In genomic region chr1:200873116-200873670, GRCh38 we compare ENCODE assay signal across 13 cellular contexts. TPM values are rescaled to one million over a fixed set of nuclear protein-coding genes. Genes with fewer than 3 reads are reported as not detected.
DNase-seq lines count a peak whose midpoint lies in the region; ATAC-seq, FAIRE-seq and TF ChIP-seq lines count a peak whose summit lies in the region.
"Had no signal": no experiment of that assay in that cellular context is flagged by ENCODE, and none has a peak within 500 bp of the region (broad histone marks: within the 10 kb centered on the region; RNA-seq: fewer than 3 reads in every experiment).

No MANE protein-coding gene starts in this region.

- TF ChIP-seq CTCF in endothelial cell of umbilical vein (IDR thresholded peaks at IDR 0.05; ENCODE audit: extremely low read depth in 1 of 2, insufficient read depth in 1 of 2, low read depth in 1 of 2, low read length in 2 of 2), result no peak
- TF ChIP-seq CTCF in prostate gland (IDR thresholded peaks at IDR 0.05), result no peak

- no TSS peak for BruUV-seq in endothelial cell of umbilical vein (replicated peaks; lab: Mats Ljungman, UMichigan)

- peaks cover 43 to 59% (median 51%) of the 10 kb centered on the region in 3 donors for H3K4me1 Mint-ChIP-seq in IgD-negative memory B cell
- H3K4me1 Mint-ChIP-seq in naive thymus-derived CD4-positive, alpha-beta T cell, result peaks cover 3 to 45% (median 28%) of the 10 kb centered on the region in 7 donors
- H3K4me1 Mint-ChIP-seq in activated CD4-positive, alpha-beta T cell treated with anti-CD3 and anti-CD28 coated beads for 36 hours, result peaks cover 44% of the 10 kb centered on the region

- CTCF ChIA-PET in endothelial cell of umbilical vein (lab: Charles Lee), result interaction anchor here (1.0 to 1.1 kb wide), 2 partner anchors 99 to 251 kb away, joined by 3 read pairs; no protein-coding TSS in a partner anchor
- CTCF ChIA-PET in naive thymus-derived CD4-positive, alpha-beta T cell (lab: Charles Lee), result interaction anchor here (0.8 kb wide), 1 partner anchor 251 kb away, joined by 3 read pairs; no protein-coding TSS in a partner anchor
- CTCF ChIA-PET in activated CD4-positive, alpha-beta T cell treated with anti-CD3 and anti-CD28 coated beads for 36 hours (lab: Charles Lee), result interaction anchor here (0.5 to 0.8 kb wide), 2 partner anchors 27 to 136 kb away, joined by 3 read pairs; no protein-coding TSS in a partner anchor

- DNase-seq in endothelial cell of umbilical vein (ENCODE audit: low read depth, low spot score), result no peak
- DNase-seq in naive thymus-derived CD4-positive, alpha-beta T cell, result no peak
- no peak for DNase-seq in medulla oblongata (ENCODE audit: extremely low spot score)
- no peak for DNase-seq in prostate gland (ENCODE audit: low spot score)
- no peak for DNase-seq in activated CD4-positive, alpha-beta T cell treated with anti-CD3 and anti-CD28 coated beads for 36 hours
- no peak for DNase-seq in cerebellar nuclear complex (lab: John Stamatoyannopoulos, UW)
- DNase-seq: anterior cingulate cortex, KBM-7 had no signal

- H2AFZ ChIP-seq in ACC112 (ENCODE audit: low read length, unreplicated experiment) (peak overlapping the region; percentile 43), endothelial cell of umbilical vein (ENCODE audit: low read depth, low read length) (peak overlapping the region; percentile 52)

- no peak for FAIRE-seq in endothelial cell of umbilical vein (lab: Jason Lieb, UNC)

- POLR2A ChIA-PET in endothelial cell of umbilical vein (lab: Charles Lee), result no interaction called here
- POLR2A ChIA-PET in naive thymus-derived CD4-positive, alpha-beta T cell (lab: Charles Lee), result no interaction called here
- POLR2A ChIA-PET in activated CD4-positive, alpha-beta T cell treated with anti-CD3 and anti-CD28 coated beads for 36 hours (lab: Charles Lee), result no interaction called here

- H3K27me3 Mint-ChIP-seq in IgD-negative memory B cell, result peaks cover 8% of the 10 kb centered on the region
- H3K27me3 Mint-ChIP-seq in naive thymus-derived CD4-positive, alpha-beta T cell, result peaks cover 24 to 62% (median 30%) of the 10 kb centered on the region in 5 donors
- H3K27me3 Mint-ChIP-seq in activated CD4-positive, alpha-beta T cell treated with anti-CD3 and anti-CD28 coated beads for 36 hours, result peaks cover 56% of the 10 kb centered on the region

- H3K27ac Mint-ChIP-seq in IgD-negative memory B cell, result peak overlapping the region; percentile 77 to 96 (median 90)
- no peak overlapping the region for H3K27ac Mint-ChIP-seq in naive thymus-derived CD4-positive, alpha-beta T cell
- H3K27ac Mint-ChIP-seq in activated CD4-positive, alpha-beta T cell treated with anti-CD3 and anti-CD28 coated beads for 36 hours, result no peak overlapping the region

- intact Hi-C loops in endothelial cell of umbilical vein (cut with micrococcal nuclease) (no loop called here), prostate gland (cut with DNase I) (no loop called here)
- intact Hi-C loops in naive thymus-derived CD4-positive, alpha-beta T cell (cut with micrococcal nuclease), result no loop called here
- intact Hi-C loops in activated CD4-positive, alpha-beta T cell treated with anti-CD3 and anti-CD28 coated beads for 36 hours (cut with DNase I, micrococcal nuclease), result no loop called here

- H3K4me1 ChIP-seq in ACC112 (ENCODE audit: control insufficient read depth, insufficient read depth, low read length, unreplicated experiment) (no peaks in the 10 kb centered on the region), endothelial cell of umbilical vein (ENCODE audit: control insufficient read depth, extremely low read depth, insufficient read depth, low read length) (peaks cover 10% of the 10 kb centered on the region), prostate gland (replicated peaks) (peaks cover 5% of the 10 kb centered on the region)
- H3K4me1 ChIP-seq in naive thymus-derived CD4-positive, alpha-beta T cell (ENCODE audit: control insufficient read depth in 2 of 2, insufficient read depth in 2 of 2, low read length in 2 of 2), result peaks cover 20 to 34% of the 10 kb centered on the region in 2 donors

- H3K36me3 Mint-ChIP-seq in IgD-negative memory B cell, result no peaks in the 10 kb centered on the region
- no peaks in the 10 kb centered on the region for H3K36me3 Mint-ChIP-seq in naive thymus-derived CD4-positive, alpha-beta T cell
- no peaks in the 10 kb centered on the region for H3K36me3 Mint-ChIP-seq in activated CD4-positive, alpha-beta T cell treated with anti-CD3 and anti-CD28 coated beads for 36 hours (ENCODE audit: low read depth)

- 3% methylated on average over 11 of the region's 61 CpGs for WGBS in prostate gland

- H3K4me3 ChIP-seq in ACC112 (ENCODE audit: low read depth, low read length) (peak overlapping the region; percentile 68), endothelial cell of umbilical vein (replicated peaks in 1 of 3; ENCODE audit: insufficient read depth in 1 of 3, low read depth in 1 of 3, low read length in 3 of 3) (peak overlapping the region in 2 of 3 experiments; percentile 11 to 25), prostate gland (peak overlapping the region in 1 of 2 donors; percentile 20)
- no peak overlapping the region for H3K4me3 ChIP-seq in naive thymus-derived CD4-positive, alpha-beta T cell (ENCODE audit: low read length)

- no peaks in the 10 kb centered on the region for H3K9me3 Mint-ChIP-seq in IgD-negative memory B cell
- no peaks in the 10 kb centered on the region for H3K9me3 Mint-ChIP-seq in naive thymus-derived CD4-positive, alpha-beta T cell
- H3K9me3 Mint-ChIP-seq in activated CD4-positive, alpha-beta T cell treated with anti-CD3 and anti-CD28 coated beads for 36 hours (ENCODE audit: low read depth), result no peaks in the 10 kb centered on the region

- no peaks in the 10 kb centered on the region for H3K79me2 ChIP-seq in ACC112 (ENCODE audit: control insufficient read depth, insufficient read depth, low read length, unreplicated experiment)
- no peaks in the 10 kb centered on the region for H3K79me2 ChIP-seq in endothelial cell of umbilical vein (ENCODE audit: control insufficient read depth, insufficient read depth, low read length)

- no peaks in the 10 kb centered on the region for H3K9me1 ChIP-seq in endothelial cell of umbilical vein (replicated peaks; ENCODE audit: control insufficient read depth, extremely low read depth, insufficient read depth, low read length)

- no peaks in the 10 kb centered on the region for H3K36me3 ChIP-seq in ACC112 (ENCODE audit: insufficient read depth, low read length)
- H3K36me3 ChIP-seq in endothelial cell of umbilical vein (ENCODE audit: control insufficient read depth in 2 of 2, extremely low read depth in 1 of 2, insufficient read depth in 2 of 2, low read length in 2 of 2), result no peaks in the 10 kb centered on the region
- no peaks in the 10 kb centered on the region for H3K36me3 ChIP-seq in naive thymus-derived CD4-positive, alpha-beta T cell (ENCODE audit: control insufficient read depth in 2 of 3, insufficient read depth in 3 of 3, low read length in 3 of 3)
- H3K36me3 ChIP-seq in prostate gland, result no peaks in the 10 kb centered on the region

- H4K20me1 ChIP-seq in endothelial cell of umbilical vein (replicated peaks; ENCODE audit: control insufficient read depth, extremely low read depth, insufficient read depth, low read length), result no peaks in the 10 kb centered on the region

- H3K9ac ChIP-seq in endothelial cell of umbilical vein (replicated peaks; ENCODE audit: extremely low read depth, insufficient read depth, low read length), result no peak overlapping the region

- ATAC-seq in naive thymus-derived CD4-positive, alpha-beta T cell, result peak; percentile 13
- no peak for ATAC-seq in activated CD4-positive, alpha-beta T cell treated with anti-CD3 and anti-CD28 coated beads for 36 hours

- H3K4me2 ChIP-seq in endothelial cell of umbilical vein (ENCODE audit: insufficient read depth, low read length), result peak overlapping the region; percentile 51

- peaks cover 77% of the 10 kb centered on the region for H3K27me3 ChIP-seq in ACC112 (ENCODE audit: insufficient read depth, low read length)
- peaks cover 52 to 61% of the 10 kb centered on the region in 2 experiments for H3K27me3 ChIP-seq in endothelial cell of umbilical vein (ENCODE audit: control insufficient read depth in 2 of 2, insufficient read depth in 2 of 2, low read length in 2 of 2)
- H3K27me3 ChIP-seq in naive thymus-derived CD4-positive, alpha-beta T cell (ENCODE audit: control insufficient read depth in 2 of 2, insufficient read depth in 2 of 2, low read length in 2 of 2), result no peaks in the 10 kb centered on the region
- peaks cover 11% of the 10 kb centered on the region for H3K27me3 ChIP-seq in prostate gland (replicated peaks; ENCODE audit: insufficient read depth)

- H3K4me3 Mint-ChIP-seq in IgD-negative memory B cell, result peak overlapping the region; percentile 79 to 93 (median 88)
- peak overlapping the region in 7 of 10 donors; percentile 22 to 70 (median 66) for H3K4me3 Mint-ChIP-seq in naive thymus-derived CD4-positive, alpha-beta T cell
- H3K4me3 Mint-ChIP-seq in activated CD4-positive, alpha-beta T cell treated with anti-CD3 and anti-CD28 coated beads for 36 hours, result no peak overlapping the region

- H3K9me3 ChIP-seq in endothelial cell of umbilical vein (replicated peaks; ENCODE audit: control insufficient read depth, insufficient read depth, low read length), result no peaks in the 10 kb centered on the region
- no peaks in the 10 kb centered on the region for H3K9me3 ChIP-seq in naive thymus-derived CD4-positive, alpha-beta T cell (ENCODE audit: control insufficient read depth in 2 of 3, low read length in 3 of 3)
- H3K9me3 ChIP-seq in prostate gland, result no peaks in the 10 kb centered on the region

- no peak overlapping the region for H3K27ac ChIP-seq in ACC112 (ENCODE audit: low read depth, low read length)
- no peak overlapping the region for H3K27ac ChIP-seq in endothelial cell of umbilical vein (ENCODE audit: insufficient read depth, low read depth, low read length)
- H3K27ac ChIP-seq in naive thymus-derived CD4-positive, alpha-beta T cell (ENCODE audit: low read depth, low read length), result no peak overlapping the region
- H3K27ac ChIP-seq in prostate gland, result no peak overlapping the region
- H3K27ac ChIP-seq: C4-2B had no signal

- no peak for TF ChIP-seq POLR2A in endothelial cell of umbilical vein (IDR thresholded peaks at IDR 0.05; ENCODE audit: low read depth, low read length)
- no peak for TF ChIP-seq POLR2A in prostate gland (IDR thresholded peaks at IDR 0.05)

- dilution Hi-C loops in endothelial cell of umbilical vein (cut with MboI; ENCODE audit: extremely low pct_ligation_motif_present, low sequenced_read_pairs), result no loop called here

RNA-seq across cellular contexts. Expression of gene GPR25, which starts 0.4 kb away (rescaled TPM):
- polyA plus RNA-seq in IgD-negative memory B cell (41.1 TPM), endothelial cell of umbilical vein (not detected in 2 replicates)
- total RNA-seq in endothelial cell of umbilical vein (not detected in 2 replicates), prostate gland (1 to 10 TPM in 1 of 2 donors, not detected in 1; 1.2 TPM)
- not detected in 2 replicates for polyA plus RNA-seq in endothelial cell of umbilical vein (2011; cell fraction: cytosol; rRNA removed)
- not detected in 2 replicates for polyA plus RNA-seq in endothelial cell of umbilical vein (2011; cell fraction: nucleus; rRNA removed)
- polyA plus RNA-seq in endothelial cell of umbilical vein (2012), result not detected in 2 replicates
- polyA minus RNA-seq in endothelial cell of umbilical vein, result not detected in 2 replicates
- not detected for polyA minus RNA-seq in endothelial cell of umbilical vein (2011; cell fraction: cytosol; rRNA and poly(A)+ RNA removed)
- polyA minus RNA-seq in endothelial cell of umbilical vein (2011; cell fraction: nucleus; rRNA and poly(A)+ RNA removed), result not detected in 2 replicates
- 1 to 10 TPM in 2 of 5 experiments, under 1 TPM in 2, not detected in 1; 0.48 to 1.3 (median 0.95) TPM for total RNA-seq in naive thymus-derived CD4-positive, alpha-beta T cell
- 1 to 10 TPM in 1 of 2 donors, under 1 TPM in 1; 0.66 to 1.8 TPM for polyA plus RNA-seq in naive thymus-derived CD4-positive, alpha-beta T cell
- not detected for total RNA-seq in activated CD4-positive, alpha-beta T cell treated with anti-CD3 and anti-CD28 coated beads for 36 hours
- total RNA-seq: activated CD8-positive, alpha-beta memory T cell treated with anti-CD3 and anti-CD28 coated beads for 36 hours; NCI-H460 had no signal

RNA-seq across cellular contexts. Expression of gene INAVA, which starts 21.5 kb away (rescaled TPM):
- not detected for polyA plus RNA-seq in IgD-negative memory B cell
- 0.42 TPM in 2 replicates for total RNA-seq in endothelial cell of umbilical vein
- polyA plus RNA-seq in endothelial cell of umbilical vein, result 0.05 TPM in 1 of 2 replicates, not detected in the other
- polyA plus RNA-seq in endothelial cell of umbilical vein (2011; cell fraction: cytosol; rRNA removed), result 0.03 TPM in 1 of 2 replicates, not detected in the other
- 0.03 and 0.04 TPM in 2 replicates for polyA plus RNA-seq in endothelial cell of umbilical vein (2011; cell fraction: nucleus; rRNA removed)
- polyA plus RNA-seq in endothelial cell of umbilical vein (2012), result 0.12 TPM in 1 of 2 replicates, not detected in the other
- not detected in 2 replicates for polyA minus RNA-seq in endothelial cell of umbilical vein
- not detected for polyA minus RNA-seq in endothelial cell of umbilical vein (2011; cell fraction: cytosol; rRNA and poly(A)+ RNA removed)
- polyA minus RNA-seq in endothelial cell of umbilical vein (2011; cell fraction: nucleus; rRNA and poly(A)+ RNA removed), result 0.24 TPM in 1 of 2 replicates, not detected in the other
- total RNA-seq in naive thymus-derived CD4-positive, alpha-beta T cell, result under 1 TPM in 1 of 5 experiments, not detected in 4; 0.51 TPM
- not detected for polyA plus RNA-seq in naive thymus-derived CD4-positive, alpha-beta T cell
- 10 to 100 TPM in 1 of 2 donors, 1 to 10 TPM in 1; 7.4 to 27.1 TPM for total RNA-seq in prostate gland
- not detected for total RNA-seq in activated CD4-positive, alpha-beta T cell treated with anti-CD3 and anti-CD28 coated beads for 36 hours

Comparison
In these comparisons a context has a peak if more than half of its experiments do, and no peak if none do; other contexts are left out.
1. H3K27ac Mint-ChIP-seq: peak in IgD-negative memory B cell (3 of 3); none in naive thymus-derived CD4-positive, alpha-beta T cell (0 of 9) and activated CD4-positive, alpha-beta T cell treated with anti-CD3 and anti-CD28 coated beads for 36 hours (single experiment).